1 cellular context compared by ENCODE assay signal in the genomic region with DNA sequence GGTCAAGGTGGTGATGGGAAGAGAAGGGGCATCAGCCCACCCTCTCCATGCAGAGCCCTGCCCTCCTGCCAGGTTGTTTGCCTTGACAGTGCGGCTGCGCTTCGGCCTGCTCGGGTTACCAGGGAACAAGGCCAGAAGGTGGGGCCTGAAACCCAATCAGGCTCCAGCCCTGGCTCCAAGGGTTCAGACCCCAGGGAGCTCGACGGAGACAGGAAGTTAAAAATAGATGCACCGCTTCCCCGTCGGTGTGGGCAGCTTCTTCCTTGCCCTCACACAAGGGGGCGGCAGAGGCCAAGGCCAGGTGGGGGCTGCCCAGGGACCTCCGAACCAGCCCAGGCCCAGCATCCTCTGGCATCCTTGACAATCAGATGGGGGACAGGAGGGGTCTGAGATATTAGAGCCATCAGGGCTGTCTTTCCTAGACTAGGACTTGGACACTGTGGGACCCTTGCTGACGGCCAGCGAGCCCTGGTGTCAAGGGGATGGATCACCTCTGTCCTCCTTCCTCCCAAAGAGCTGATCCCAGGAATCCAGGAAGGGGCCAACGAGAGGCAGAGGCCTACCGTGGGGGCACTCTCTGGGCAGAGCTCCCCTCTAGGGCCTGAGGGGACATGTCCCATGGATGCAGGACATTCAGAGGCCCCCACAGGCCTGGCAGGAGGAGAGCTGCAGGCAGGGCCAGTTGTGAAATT.
TF ChIP-seq lines count a peak whose summit lies in the region.

No MANE protein-coding gene starts in this region.

TF ChIP-seq in HepG2, 621 proteins besides CTCF, POLR2A, EP300 and RAD21 (continued from another document and continues in another):
- TF ChIP-seq, protein P1, sequence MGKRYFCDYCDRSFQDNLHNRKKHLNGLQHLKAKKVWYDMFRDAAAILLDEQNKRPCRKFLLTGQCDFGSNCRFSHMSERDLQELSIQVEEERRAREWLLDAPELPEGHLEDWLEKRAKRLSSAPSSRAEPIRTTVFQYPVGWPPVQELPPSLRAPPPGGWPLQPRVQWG (CRISPR knock-in tag; IDR thresholded peaks at IDR 0.05; ENCODE audit: borderline replicate concordance, low read depth), result no peak
- TF ChIP-seq ZNF776 (CRISPR knock-in tag; IDR thresholded peaks at IDR 0.05) (peak; percentile 67), CEBPB (IDR thresholded peaks at IDR 0.05; ENCODE audit: borderline replicate concordance, low read depth, low read length) (no peak), JDP2 (CRISPR knock-in tag; IDR thresholded peaks at IDR 0.05; ENCODE audit: borderline replicate concordance) (no peak), DNMT1 (CRISPR knock-in tag; IDR thresholded peaks at IDR 0.05) (0 out of 2 replicates have a peak, but pooled peaks have one; percentile 43), ZNF550 (CRISPR knock-in tag; IDR thresholded peaks at IDR 0.05; ENCODE audit: borderline replicate concordance) (no peak), RFX1 (IDR thresholded peaks at IDR 0.05) (no peak), HNRNPLL (IDR thresholded peaks at IDR 0.05; ENCODE audit: low read depth, low read length, poor library complexity, severe bottlenecking) (peak; percentile 28), ZNF24 (IDR thresholded peaks at IDR 0.05) (no peak), ZNF33B (CRISPR knock-in tag; IDR thresholded peaks at IDR 0.05) (no peak), PAF1 (CRISPR knock-in tag; IDR thresholded peaks at IDR 0.05) (no peak), ZNF75D (CRISPR knock-in tag; IDR thresholded peaks at IDR 0.05; ENCODE audit: borderline replicate concordance) (no peak), ZNF33A (CRISPR knock-in tag; IDR thresholded peaks at IDR 0.05; ENCODE audit: borderline replicate concordance) (no peak), TSC22D2 (CRISPR knock-in tag; IDR thresholded peaks at IDR 0.05; ENCODE audit: borderline replicate concordance) (no peak), ZNF615 (CRISPR knock-in tag; IDR thresholded peaks at IDR 0.05; ENCODE audit: borderline replicate concordance) (no peak), ZNF260 (CRISPR knock-in tag; IDR thresholded peaks at IDR 0.05; ENCODE audit: borderline replicate concordance, low read depth) (0 out of 2 replicates have a peak, but pooled peaks have one; percentile 79), MBNL3 (CRISPR knock-in tag; conservative IDR thresholded peaks at IDR 0.05) (no peak), ZNF329 (CRISPR knock-in tag; IDR thresholded peaks at IDR 0.05; ENCODE audit: low read depth) (no peak), SNAI1 (CRISPR knock-in tag; IDR thresholded peaks at IDR 0.05; ENCODE audit: borderline replicate concordance) (no peak), ONECUT2 (CRISPR knock-in tag; IDR thresholded peaks at IDR 0.05) (no peak), ZNF44 (CRISPR knock-in tag; IDR thresholded peaks at IDR 0.05) (no peak), KLF16 (CRISPR knock-in tag; IDR thresholded peaks at IDR 0.05) (0 out of 4 replicates have a peak, but pooled peaks of 1 of the 2 experiments have one; percentile 45), TAF15 (IDR thresholded peaks at IDR 0.05; ENCODE audit: low read depth, low read length, poor library complexity, severe bottlenecking) (no peak), HMG20B (CRISPR knock-in tag; conservative IDR thresholded peaks at IDR 0.05) (peak; percentile 47; the same call in 1 of the 2 replicates), REPIN1 (CRISPR knock-in tag; IDR thresholded peaks at IDR 0.05; ENCODE audit: borderline replicate concordance, low read depth) (no peak), ZNF747 (CRISPR knock-in tag; IDR thresholded peaks at IDR 0.05; ENCODE audit: borderline replicate concordance) (no peak)
- TF ChIP-seq, protein P2, sequence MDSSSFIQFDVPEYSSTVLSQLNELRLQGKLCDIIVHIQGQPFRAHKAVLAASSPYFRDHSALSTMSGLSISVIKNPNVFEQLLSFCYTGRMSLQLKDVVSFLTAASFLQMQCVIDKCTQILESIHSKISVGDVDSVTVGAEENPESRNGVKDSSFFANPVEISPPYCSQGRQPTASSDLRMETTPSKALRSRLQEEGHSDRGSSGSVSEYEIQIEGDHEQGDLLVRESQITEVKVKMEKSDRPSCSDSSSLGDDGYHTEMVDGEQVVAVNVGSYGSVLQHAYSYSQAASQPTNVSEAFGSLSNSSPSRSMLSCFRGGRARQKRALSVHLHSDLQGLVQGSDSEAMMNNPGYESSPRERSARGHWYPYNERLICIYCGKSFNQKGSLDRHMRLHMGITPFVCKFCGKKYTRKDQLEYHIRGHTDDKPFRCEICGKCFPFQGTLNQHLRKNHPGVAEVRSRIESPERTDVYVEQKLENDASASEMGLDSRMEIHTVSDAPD (CRISPR knock-in tag; IDR thresholded peaks at IDR 0.05), result no peak
- TF ChIP-seq, protein P3, sequence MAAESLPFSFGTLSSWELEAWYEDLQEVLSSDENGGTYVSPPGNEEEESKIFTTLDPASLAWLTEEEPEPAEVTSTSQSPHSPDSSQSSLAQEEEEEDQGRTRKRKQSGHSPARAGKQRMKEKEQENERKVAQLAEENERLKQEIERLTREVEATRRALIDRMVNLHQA (CRISPR knock-in tag; IDR thresholded peaks at IDR 0.05), result no peak
- TF ChIP-seq, protein P4, sequence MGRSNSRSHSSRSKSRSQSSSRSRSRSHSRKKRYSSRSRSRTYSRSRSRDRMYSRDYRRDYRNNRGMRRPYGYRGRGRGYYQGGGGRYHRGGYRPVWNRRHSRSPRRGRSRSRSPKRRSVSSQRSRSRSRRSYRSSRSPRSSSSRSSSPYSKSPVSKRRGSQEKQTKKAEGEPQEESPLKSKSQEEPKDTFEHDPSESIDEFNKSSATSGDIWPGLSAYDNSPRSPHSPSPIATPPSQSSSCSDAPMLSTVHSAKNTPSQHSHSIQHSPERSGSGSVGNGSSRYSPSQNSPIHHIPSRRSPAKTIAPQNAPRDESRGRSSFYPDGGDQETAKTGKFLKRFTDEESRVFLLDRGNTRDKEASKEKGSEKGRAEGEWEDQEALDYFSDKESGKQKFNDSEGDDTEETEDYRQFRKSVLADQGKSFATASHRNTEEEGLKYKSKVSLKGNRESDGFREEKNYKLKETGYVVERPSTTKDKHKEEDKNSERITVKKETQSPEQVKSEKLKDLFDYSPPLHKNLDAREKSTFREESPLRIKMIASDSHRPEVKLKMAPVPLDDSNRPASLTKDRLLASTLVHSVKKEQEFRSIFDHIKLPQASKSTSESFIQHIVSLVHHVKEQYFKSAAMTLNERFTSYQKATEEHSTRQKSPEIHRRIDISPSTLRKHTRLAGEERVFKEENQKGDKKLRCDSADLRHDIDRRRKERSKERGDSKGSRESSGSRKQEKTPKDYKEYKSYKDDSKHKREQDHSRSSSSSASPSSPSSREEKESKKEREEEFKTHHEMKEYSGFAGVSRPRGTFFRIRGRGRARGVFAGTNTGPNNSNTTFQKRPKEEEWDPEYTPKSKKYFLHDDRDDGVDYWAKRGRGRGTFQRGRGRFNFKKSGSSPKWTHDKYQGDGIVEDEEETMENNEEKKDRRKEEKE (IDR thresholded peaks at IDR 0.05), result no peak
- TF ChIP-seq, protein P5, sequence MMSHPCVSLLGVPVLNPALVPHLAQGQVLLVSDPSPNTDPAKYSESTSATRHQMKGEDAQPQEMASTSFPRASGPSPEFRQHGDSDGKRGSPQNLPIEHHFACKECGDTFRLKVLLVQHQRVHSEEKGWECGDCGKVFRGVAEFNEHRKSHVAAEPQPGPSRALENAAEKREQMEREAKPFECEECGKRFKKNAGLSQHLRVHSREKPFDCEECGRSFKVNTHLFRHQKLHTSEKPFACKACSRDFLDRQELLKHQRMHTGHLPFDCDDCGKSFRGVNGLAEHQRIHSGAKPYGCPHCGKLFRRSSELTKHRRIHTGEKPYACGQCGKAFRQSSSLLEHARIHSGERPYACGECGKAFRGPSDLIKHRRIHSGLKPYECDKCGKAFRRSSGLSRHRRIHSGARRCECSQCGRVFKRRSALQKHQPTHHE (CRISPR knock-in tag; IDR thresholded peaks at IDR 0.05; ENCODE audit: borderline replicate concordance), result no peak
- TF ChIP-seq, protein P6, sequence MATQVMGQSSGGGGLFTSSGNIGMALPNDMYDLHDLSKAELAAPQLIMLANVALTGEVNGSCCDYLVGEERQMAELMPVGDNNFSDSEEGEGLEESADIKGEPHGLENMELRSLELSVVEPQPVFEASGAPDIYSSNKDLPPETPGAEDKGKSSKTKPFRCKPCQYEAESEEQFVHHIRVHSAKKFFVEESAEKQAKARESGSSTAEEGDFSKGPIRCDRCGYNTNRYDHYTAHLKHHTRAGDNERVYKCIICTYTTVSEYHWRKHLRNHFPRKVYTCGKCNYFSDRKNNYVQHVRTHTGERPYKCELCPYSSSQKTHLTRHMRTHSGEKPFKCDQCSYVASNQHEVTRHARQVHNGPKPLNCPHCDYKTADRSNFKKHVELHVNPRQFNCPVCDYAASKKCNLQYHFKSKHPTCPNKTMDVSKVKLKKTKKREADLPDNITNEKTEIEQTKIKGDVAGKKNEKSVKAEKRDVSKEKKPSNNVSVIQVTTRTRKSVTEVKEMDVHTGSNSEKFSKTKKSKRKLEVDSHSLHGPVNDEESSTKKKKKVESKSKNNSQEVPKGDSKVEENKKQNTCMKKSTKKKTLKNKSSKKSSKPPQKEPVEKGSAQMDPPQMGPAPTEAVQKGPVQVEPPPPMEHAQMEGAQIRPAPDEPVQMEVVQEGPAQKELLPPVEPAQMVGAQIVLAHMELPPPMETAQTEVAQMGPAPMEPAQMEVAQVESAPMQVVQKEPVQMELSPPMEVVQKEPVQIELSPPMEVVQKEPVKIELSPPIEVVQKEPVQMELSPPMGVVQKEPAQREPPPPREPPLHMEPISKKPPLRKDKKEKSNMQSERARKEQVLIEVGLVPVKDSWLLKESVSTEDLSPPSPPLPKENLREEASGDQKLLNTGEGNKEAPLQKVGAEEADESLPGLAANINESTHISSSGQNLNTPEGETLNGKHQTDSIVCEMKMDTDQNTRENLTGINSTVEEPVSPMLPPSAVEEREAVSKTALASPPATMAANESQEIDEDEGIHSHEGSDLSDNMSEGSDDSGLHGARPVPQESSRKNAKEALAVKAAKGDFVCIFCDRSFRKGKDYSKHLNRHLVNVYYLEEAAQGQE (IDR thresholded peaks at IDR 0.05; ENCODE audit: borderline replicate concordance in 1 of 2, low read depth in 1 of 2, low read length in 2 of 2), result no peak
- TF ChIP-seq, protein P7, sequence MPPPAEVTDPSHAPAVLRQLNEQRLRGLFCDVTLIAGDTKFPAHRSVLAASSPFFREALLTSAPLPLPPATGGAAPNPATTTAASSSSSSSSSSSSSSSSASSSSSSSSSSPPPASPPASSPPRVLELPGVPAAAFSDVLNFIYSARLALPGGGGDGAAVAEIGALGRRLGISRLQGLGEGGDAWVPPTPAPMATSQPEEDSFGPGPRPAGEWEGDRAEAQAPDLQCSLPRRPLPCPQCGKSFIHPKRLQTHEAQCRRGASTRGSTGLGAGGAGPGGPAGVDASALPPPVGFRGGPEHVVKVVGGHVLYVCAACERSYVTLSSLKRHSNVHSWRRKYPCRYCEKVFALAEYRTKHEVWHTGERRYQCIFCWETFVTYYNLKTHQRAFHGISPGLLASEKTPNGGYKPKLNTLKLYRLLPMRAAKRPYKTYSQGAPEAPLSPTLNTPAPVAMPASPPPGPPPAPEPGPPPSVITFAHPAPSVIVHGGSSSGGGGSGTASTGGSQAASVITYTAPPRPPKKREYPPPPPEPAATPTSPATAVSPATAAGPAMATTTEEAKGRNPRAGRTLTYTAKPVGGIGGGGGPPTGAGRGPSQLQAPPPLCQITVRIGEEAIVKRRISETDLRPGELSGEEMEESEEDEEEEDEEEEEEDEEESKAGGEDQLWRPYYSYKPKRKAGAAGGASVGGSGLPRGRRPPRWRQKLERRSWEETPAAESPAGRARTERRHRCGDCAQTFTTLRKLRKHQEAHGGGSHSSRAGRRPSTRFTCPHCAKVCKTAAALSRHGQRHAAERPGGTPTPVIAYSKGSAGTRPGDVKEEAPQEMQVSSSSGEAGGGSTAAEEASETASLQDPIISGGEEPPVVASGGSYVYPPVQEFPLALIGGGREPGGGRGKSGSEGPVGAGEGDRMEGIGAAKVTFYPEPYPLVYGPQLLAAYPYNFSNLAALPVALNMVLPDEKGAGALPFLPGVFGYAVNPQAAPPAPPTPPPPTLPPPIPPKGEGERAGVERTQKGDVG (CRISPR knock-in tag; IDR thresholded peaks at IDR 0.05; ENCODE audit: borderline replicate concordance), result no peak
- TF ChIP-seq, protein P8, sequence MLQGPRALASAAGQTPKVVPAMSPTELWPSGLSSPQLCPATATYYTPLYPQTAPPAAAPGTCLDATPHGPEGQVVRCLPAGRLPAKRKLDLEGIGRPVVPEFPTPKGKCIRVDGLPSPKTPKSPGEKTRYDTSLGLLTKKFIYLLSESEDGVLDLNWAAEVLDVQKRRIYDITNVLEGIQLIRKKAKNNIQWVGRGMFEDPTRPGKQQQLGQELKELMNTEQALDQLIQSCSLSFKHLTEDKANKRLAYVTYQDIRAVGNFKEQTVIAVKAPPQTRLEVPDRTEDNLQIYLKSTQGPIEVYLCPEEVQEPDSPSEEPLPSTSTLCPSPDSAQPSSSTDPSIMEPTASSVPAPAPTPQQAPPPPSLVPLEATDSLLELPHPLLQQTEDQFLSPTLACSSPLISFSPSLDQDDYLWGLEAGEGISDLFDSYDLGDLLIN (CRISPR knock-in tag; IDR thresholded peaks at IDR 0.05; ENCODE audit: borderline replicate concordance), result 0 out of 2 replicates have a peak, but pooled peaks have one; percentile 6
- TF ChIP-seq, protein P9, sequence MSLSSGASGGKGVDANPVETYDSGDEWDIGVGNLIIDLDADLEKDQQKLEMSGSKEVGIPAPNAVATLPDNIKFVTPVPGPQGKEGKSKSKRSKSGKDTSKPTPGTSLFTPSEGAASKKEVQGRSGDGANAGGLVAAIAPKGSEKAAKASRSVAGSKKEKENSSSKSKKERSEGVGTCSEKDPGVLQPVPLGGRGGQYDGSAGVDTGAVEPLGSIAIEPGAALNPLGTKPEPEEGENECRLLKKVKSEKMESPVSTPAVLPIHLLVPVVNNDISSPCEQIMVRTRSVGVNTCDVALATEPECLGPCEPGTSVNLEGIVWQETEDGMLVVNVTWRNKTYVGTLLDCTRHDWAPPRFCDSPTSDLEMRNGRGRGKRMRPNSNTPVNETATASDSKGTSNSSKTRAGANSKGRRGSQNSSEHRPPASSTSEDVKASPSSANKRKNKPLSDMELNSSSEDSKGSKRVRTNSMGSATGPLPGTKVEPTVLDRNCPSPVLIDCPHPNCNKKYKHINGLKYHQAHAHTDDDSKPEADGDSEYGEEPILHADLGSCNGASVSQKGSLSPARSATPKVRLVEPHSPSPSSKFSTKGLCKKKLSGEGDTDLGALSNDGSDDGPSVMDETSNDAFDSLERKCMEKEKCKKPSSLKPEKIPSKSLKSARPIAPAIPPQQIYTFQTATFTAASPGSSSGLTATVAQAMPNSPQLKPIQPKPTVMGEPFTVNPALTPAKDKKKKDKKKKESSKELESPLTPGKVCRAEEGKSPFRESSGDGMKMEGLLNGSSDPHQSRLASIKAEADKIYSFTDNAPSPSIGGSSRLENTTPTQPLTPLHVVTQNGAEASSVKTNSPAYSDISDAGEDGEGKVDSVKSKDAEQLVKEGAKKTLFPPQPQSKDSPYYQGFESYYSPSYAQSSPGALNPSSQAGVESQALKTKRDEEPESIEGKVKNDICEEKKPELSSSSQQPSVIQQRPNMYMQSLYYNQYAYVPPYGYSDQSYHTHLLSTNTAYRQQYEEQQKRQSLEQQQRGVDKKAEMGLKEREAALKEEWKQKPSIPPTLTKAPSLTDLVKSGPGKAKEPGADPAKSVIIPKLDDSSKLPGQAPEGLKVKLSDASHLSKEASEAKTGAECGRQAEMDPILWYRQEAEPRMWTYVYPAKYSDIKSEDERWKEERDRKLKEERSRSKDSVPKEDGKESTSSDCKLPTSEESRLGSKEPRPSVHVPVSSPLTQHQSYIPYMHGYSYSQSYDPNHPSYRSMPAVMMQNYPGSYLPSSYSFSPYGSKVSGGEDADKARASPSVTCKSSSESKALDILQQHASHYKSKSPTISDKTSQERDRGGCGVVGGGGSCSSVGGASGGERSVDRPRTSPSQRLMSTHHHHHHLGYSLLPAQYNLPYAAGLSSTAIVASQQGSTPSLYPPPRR (CRISPR knock-in tag; IDR thresholded peaks at IDR 0.05; ENCODE audit: borderline replicate concordance), result no peak
